ENCODE assay signal across 8 cellular contexts in genomic region chr4:75126870-75127269, GRCh38.
DNase-seq lines count a peak whose midpoint lies in the region; TF ChIP-seq lines count a peak whose summit lies in the region.
"Not testable (repeated sequence)": the region's sequence is repeated elsewhere in the genome, so short reads cannot be mapped to it uniquely, and the experiment has no call there.

No MANE protein-coding gene starts in this region.

- peak overlapping the region; percentile 39 for H3K27ac Mint-ChIP-seq in Calu3 (ENCODE audit: unreplicated experiment)

- 84% methylated on average over 10 of the region's 21 CpGs for WGBS in suprapubic skin

- H3K27me3 Mint-ChIP-seq in Calu3 (ENCODE audit: unreplicated experiment): not testable (repeated sequence)

- TF ChIP-seq EP300 in suprapubic skin (IDR thresholded peaks at IDR 0.05): not testable (repeated sequence)

- not testable (repeated sequence) for H3K9me3 Mint-ChIP-seq in Calu3 (ENCODE audit: low read depth, unreplicated experiment)

- H3K27ac ChIP-seq in SJCRH30 (peak overlapping the region; percentile 39; the same call in 1 of the 2 replicates), mucosa of rectum (ENCODE audit: low read depth in 2 of 2, low read length in 2 of 2) (peak overlapping the region; percentile 28 to 43)
- not testable (repeated sequence) for H3K27ac ChIP-seq in colonic mucosa, suprapubic skin

- CTCF ChIA-PET in Calu3 (lab: Charles Lee): not testable (repeated sequence)

- not testable (repeated sequence) for H3K27me3 ChIP-seq in SJCRH30; colonic mucosa; iPS-15b (ENCODE audit: control insufficient read depth, insufficient read depth, low read length); mucosa of rectum (ENCODE audit: control insufficient read depth in 2 of 2, insufficient read depth in 2 of 2, low read length in 2 of 2); suprapubic skin

- DNase-seq in Calu3; SJCRH30; suprapubic skin (ENCODE audit: low spot score in 2 of 2): not testable (repeated sequence)
- DNase-seq in HT-29 (ENCODE audit: low spot score) (peak; percentile 23), NCI-H526 (lab: John Stamatoyannopoulos, UW) (peak; percentile 1 to 8), colonic mucosa (peak; percentile 27)

- not testable (repeated sequence) for H3K4me1 Mint-ChIP-seq in Calu3 (ENCODE audit: low read depth, unreplicated experiment)

- H3K4me1 ChIP-seq in SJCRH30; colonic mucosa; iPS-15b (ENCODE audit: control insufficient read depth, insufficient read depth, low read length); mucosa of rectum (ENCODE audit: control insufficient read depth in 2 of 2, insufficient read depth in 2 of 2, low read length in 2 of 2); suprapubic skin: not testable (repeated sequence)

- not testable (repeated sequence) for H3K9me3 ChIP-seq in SJCRH30 (replicated peaks); colonic mucosa; iPS-15b (ENCODE audit: control insufficient read depth, insufficient read depth, low read length); mucosa of rectum (ENCODE audit: control insufficient read depth in 2 of 2, low read length in 2 of 2); suprapubic skin

- not testable (repeated sequence) for H3K36me3 Mint-ChIP-seq in Calu3 (ENCODE audit: insufficient read depth, unreplicated experiment)

- intact Hi-C loops in Calu3 (cut with micrococcal nuclease; ENCODE audit: unreplicated experiment); colonic mucosa (cut with DNase I): not testable (repeated sequence)

- H3K36me3 ChIP-seq in SJCRH30; colonic mucosa; iPS-15b (ENCODE audit: control insufficient read depth, insufficient read depth, low read length); mucosa of rectum (ENCODE audit: control insufficient read depth in 2 of 2, insufficient read depth in 2 of 2, low read length in 2 of 2); suprapubic skin: not testable (repeated sequence)

- TSS peak; percentile 65 for BruUV-seq in Calu3 (replicated peaks; lab: Mats Ljungman, UMichigan)

- H3K4me3 ChIP-seq in SJCRH30 (peak overlapping the region; percentile 41), colonic mucosa (peak overlapping the region; percentile 9), iPS-15b (ENCODE audit: low read depth, low read length) (peak overlapping the region; percentile 48), mucosa of rectum (ENCODE audit: low read length in 2 of 2) (peak overlapping the region; percentile 56 to 63), suprapubic skin (peak overlapping the region; percentile 24)

- H3K4me3 Mint-ChIP-seq in Calu3 (ENCODE audit: low read depth, unreplicated experiment): peak overlapping the region; percentile 76

- H3K9ac ChIP-seq in colonic mucosa (ENCODE audit: low read depth in 2 of 2, low read length in 2 of 2) (peak overlapping the region in 1 of 2 donors; percentile 13), iPS-15b (ENCODE audit: low read depth, low read length) (peak overlapping the region; percentile 32), mucosa of rectum (ENCODE audit: low read depth in 1 of 2, low read length in 2 of 2) (peak overlapping the region in 1 of 2 donors; percentile 35)

- TF ChIP-seq CTCF in Calu3 (IDR thresholded peaks at IDR 0.05; ENCODE audit: unreplicated experiment); colonic mucosa (IDR thresholded peaks at IDR 0.05); suprapubic skin (IDR thresholded peaks at IDR 0.05): not testable (repeated sequence)

- TF ChIP-seq POLR2A in suprapubic skin (IDR thresholded peaks at IDR 0.05): not testable (repeated sequence)

Comparison
In these comparisons a context has a peak if more than half of its experiments do, and no peak if none do; other contexts are left out.
1. H3K4me3 ChIP-seq: peak in every context shown above with its lines; median percentile 60 in mucosa of rectum; 48 in iPS-15b; 41 in SJCRH30; 24 in suprapubic skin; 9 in colonic mucosa.